8 cellular contexts compared by ENCODE assay signal in genomic region chr1:236603896-236604217, GRCh38. TPM values are rescaled to one million over a fixed set of nuclear protein-coding genes. Genes with fewer than 3 reads are reported as not detected.
A peak's percentile ranks its signal among the peaks of the same experiment; 100 is the strongest.
DNase-seq lines count a peak whose midpoint lies in the region; ATAC-seq, FAIRE-seq and TF ChIP-seq lines count a peak whose summit lies in the region.

No MANE protein-coding gene starts in this region.

- H3K36me3 ChIP-seq in brain microvascular endothelial cell (replicated peaks) (peaks cover 10% of the 10 kb centered on the region), lower lobe of right lung (peaks cover 27% of the 10 kb centered on the region)

- FAIRE-seq in urothelium cell line (lab: Jason Lieb, UNC) = no peak

- intact Hi-C loops in lower lobe of right lung (cut with DNase I) = no loop called here

- H3K27me3 ChIP-seq in brain microvascular endothelial cell (replicated peaks) (no peaks in the 10 kb centered on the region), lower lobe of right lung (ENCODE audit: low read depth) (peaks cover 6% of the 10 kb centered on the region)

- peak overlapping the region; percentile 92 for H3K4me3 ChIP-seq in brain microvascular endothelial cell (ENCODE audit: low read depth, low read length)
- H3K4me3 ChIP-seq in lower lobe of right lung = peak overlapping the region; percentile 85

- no peaks in the 10 kb centered on the region for H3K9me3 ChIP-seq in lower lobe of right lung

- TF ChIP-seq CTCF in brain microvascular endothelial cell (IDR thresholded peaks at IDR 0.05; ENCODE audit: low read depth, low read length, missing control alignments) (no peak), lower lobe of right lung (IDR thresholded peaks at IDR 0.05) (no peak)

- ATAC-seq in GM18909 (IDR thresholded peaks at IDR 0.05; ENCODE audit: poor library complexity, unreplicated experiment) (peak; percentile 13), lower lobe of right lung (no peak), HG03571 (IDR thresholded peaks at IDR 0.05; ENCODE audit: unreplicated experiment) (no peak)

- H3K27ac ChIP-seq in brain microvascular endothelial cell = peak overlapping the region; percentile 60
- H3K27ac ChIP-seq in lower lobe of right lung = peak overlapping the region; percentile 85

- peak; percentile 28 for DNase-seq in AG20443 (ENCODE audit: low spot score)
- DNase-seq in LoVo (ENCODE audit: low spot score) = peak; percentile 1
- peak; percentile 37 for DNase-seq in brain microvascular endothelial cell
- no peak for DNase-seq in lower lobe of right lung
- peak; percentile 8 for DNase-seq in urothelium cell line (ENCODE audit: low spot score)
- no peak for DNase-seq in NCI-H510A (lab: John Stamatoyannopoulos, UW)

- in situ Hi-C loops in brain microvascular endothelial cell (cut with HindIII; ENCODE audit: low pct_ligation_motif_present, low sequenced_read_pairs) = no loop called here

- H3K4me1 ChIP-seq in lower lobe of right lung = peaks cover 13% of the 10 kb centered on the region

RNA-seq across cellular contexts. Expression of gene HEATR1, which starts 0.5 kb away (rescaled TPM):
- 24.4 TPM for total RNA-seq in lower lobe of right lung

Comparison
In these comparisons a context has a peak if more than half of its experiments do, and no peak if none do; other contexts are left out.
1. DNase-seq: peak in AG20443 (single experiment), LoVo (single experiment), brain microvascular endothelial cell (single experiment) and urothelium cell line (single experiment); none in lower lobe of right lung (single experiment) and NCI-H510A (single experiment).